ENCODE assay signal across 15 cellular contexts in genomic region chr5:448766-449090, GRCh38. TPM values are rescaled to one million over a fixed set of nuclear protein-coding genes. Genes with fewer than 3 reads are reported as not detected.
DNase-seq lines count a peak whose midpoint lies in the region; ATAC-seq and TF ChIP-seq lines count a peak whose summit lies in the region.
"Had no signal": no experiment of that assay in that cellular context is flagged by ENCODE, and none has a peak within 500 bp of the region (broad histone marks: within the 10 kb centered on the region; RNA-seq: fewer than 3 reads in every experiment).

No MANE protein-coding gene starts in this region.

- intact Hi-C loops in vagina (cut with DNase I) (loop anchor here (5.0 kb wide), 1 partner anchor 414 kb away; no protein-coding TSS in a partner anchor), left colon (cut with DNase I, micrococcal nuclease) (no loop called here)

- DNase-seq in G401 (ENCODE audit: low spot score) (peak; percentile 8), hypothalamus (lab: John Stamatoyannopoulos, UW) (peak in 32 of 51 donors; percentile 33 to 84 (median 68)), progenitor cell of endocrine pancreas (ENCODE audit: low spot score, unreplicated experiment) (peak; percentile 5), NCI-H524 treated with DMSO at 0.1 percent for 48 hours (lab: John Stamatoyannopoulos, UW) (no peak), vagina (ENCODE audit: extremely low spot score in 2 of 2) (no peak), left colon (no peak)
- DNase-seq: COR-L47, DMS153, EL, NCI-H1048, NCI-H2107, NCI-H345 had no signal

- in situ Hi-C loops in G401 (cut with HindIII; ENCODE audit: low sequenced_read_pairs): no loop called here

- peak overlapping the region; percentile 41 for H3K27ac Mint-ChIP-seq in activated T-helper 17 cell treated with anti-CD3 and anti-CD28 coated beads, Interleukin-2, amount 50 U/mL, for 72 hours
- no peak overlapping the region for H3K27ac Mint-ChIP-seq in progenitor cell of endocrine pancreas

- peaks cover 5% of the 10 kb centered on the region for H3K9me3 ChIP-seq in vagina

- no peak for ATAC-seq in activated T-helper 17 cell treated with anti-CD3 and anti-CD28 coated beads, Interleukin-2, amount 50 U/mL, for 72 hours (replicated peaks)
- no peak for ATAC-seq in left colon
- ATAC-seq: K562, Panc1 had no signal

- peaks cover 21% of the 10 kb centered on the region for H3K4me1 ChIP-seq in vagina

- H3K9me3 Mint-ChIP-seq in activated T-helper 17 cell treated with anti-CD3 and anti-CD28 coated beads, Interleukin-2, amount 50 U/mL, for 72 hours: peaks cover 9% of the 10 kb centered on the region
- peaks cover 15% of the 10 kb centered on the region for H3K9me3 Mint-ChIP-seq in progenitor cell of endocrine pancreas (ENCODE audit: low read depth)

- no peak overlapping the region for H3K27ac ChIP-seq in vagina

- no peak overlapping the region for H3K4me3 Mint-ChIP-seq in activated T-helper 17 cell treated with anti-CD3 and anti-CD28 coated beads, Interleukin-2, amount 50 U/mL, for 72 hours
- no peak overlapping the region for H3K4me3 Mint-ChIP-seq in progenitor cell of endocrine pancreas (ENCODE audit: low read depth)

- H3K36me3 Mint-ChIP-seq in activated T-helper 17 cell treated with anti-CD3 and anti-CD28 coated beads, Interleukin-2, amount 50 U/mL, for 72 hours (ENCODE audit: low read depth): peaks cover 98% of the 10 kb centered on the region
- H3K36me3 Mint-ChIP-seq in progenitor cell of endocrine pancreas (ENCODE audit: insufficient read depth): peaks cover 52% of the 10 kb centered on the region

- no peak for TF ChIP-seq POLR2A in vagina (IDR thresholded peaks at IDR 0.05)

- no peaks in the 10 kb centered on the region for H3K27me3 Mint-ChIP-seq in activated T-helper 17 cell treated with anti-CD3 and anti-CD28 coated beads, Interleukin-2, amount 50 U/mL, for 72 hours
- no peaks in the 10 kb centered on the region for H3K27me3 Mint-ChIP-seq in progenitor cell of endocrine pancreas

- H3K4me1 Mint-ChIP-seq in activated T-helper 17 cell treated with anti-CD3 and anti-CD28 coated beads, Interleukin-2, amount 50 U/mL, for 72 hours: peaks cover 43% of the 10 kb centered on the region
- H3K4me1 Mint-ChIP-seq in progenitor cell of endocrine pancreas (ENCODE audit: low read depth): peaks cover 5% of the 10 kb centered on the region

- no peaks in the 10 kb centered on the region for H3K27me3 ChIP-seq in vagina

- H3K4me3 ChIP-seq in vagina: no peak overlapping the region
- H3K4me3 ChIP-seq: K562 had no signal

- TF ChIP-seq CTCF in progenitor cell of endocrine pancreas (IDR thresholded peaks at IDR 0.05; ENCODE audit: unreplicated experiment) (no peak), vagina (IDR thresholded peaks at IDR 0.05) (no peak)

- H3K36me3 ChIP-seq in vagina: peaks cover 0 to 64% of the 10 kb centered on the region in 2 donors

RNA-seq across cellular contexts. Expression of gene EXOC3, which starts 5.8 kb away (rescaled TPM):
- 16.7 and 29.2 TPM in 2 replicates for total RNA-seq in G401 (2014; rRNA removed; shearing (Covaris generic))
- total RNA-seq in activated T-helper 17 cell treated with anti-CD3 and anti-CD28 coated beads, Interleukin-2, amount 50 U/mL, for 72 hours: 10 to 100 TPM; 78.3 to 93.6 TPM
- total RNA-seq in progenitor cell of endocrine pancreas: 66.5 and 67.3 TPM in 2 replicates
- 67.5 TPM for total RNA-seq in vagina
- total RNA-seq in left colon: 10 to 100 TPM; 65.2 to 75.1 TPM

Comparison
In these comparisons a context has a peak if more than half of its experiments do, and no peak if none do; other contexts are left out.
1. DNase-seq: peak in G401 (single experiment), hypothalamus (32 of 51) and progenitor cell of endocrine pancreas (single experiment); none in NCI-H524 treated with DMSO at 0.1 percent for 48 hours (single experiment), vagina (0 of 2) and left colon (0 of 2).